ENCODE assay signal across 11 cellular contexts in the genomic region with DNA sequence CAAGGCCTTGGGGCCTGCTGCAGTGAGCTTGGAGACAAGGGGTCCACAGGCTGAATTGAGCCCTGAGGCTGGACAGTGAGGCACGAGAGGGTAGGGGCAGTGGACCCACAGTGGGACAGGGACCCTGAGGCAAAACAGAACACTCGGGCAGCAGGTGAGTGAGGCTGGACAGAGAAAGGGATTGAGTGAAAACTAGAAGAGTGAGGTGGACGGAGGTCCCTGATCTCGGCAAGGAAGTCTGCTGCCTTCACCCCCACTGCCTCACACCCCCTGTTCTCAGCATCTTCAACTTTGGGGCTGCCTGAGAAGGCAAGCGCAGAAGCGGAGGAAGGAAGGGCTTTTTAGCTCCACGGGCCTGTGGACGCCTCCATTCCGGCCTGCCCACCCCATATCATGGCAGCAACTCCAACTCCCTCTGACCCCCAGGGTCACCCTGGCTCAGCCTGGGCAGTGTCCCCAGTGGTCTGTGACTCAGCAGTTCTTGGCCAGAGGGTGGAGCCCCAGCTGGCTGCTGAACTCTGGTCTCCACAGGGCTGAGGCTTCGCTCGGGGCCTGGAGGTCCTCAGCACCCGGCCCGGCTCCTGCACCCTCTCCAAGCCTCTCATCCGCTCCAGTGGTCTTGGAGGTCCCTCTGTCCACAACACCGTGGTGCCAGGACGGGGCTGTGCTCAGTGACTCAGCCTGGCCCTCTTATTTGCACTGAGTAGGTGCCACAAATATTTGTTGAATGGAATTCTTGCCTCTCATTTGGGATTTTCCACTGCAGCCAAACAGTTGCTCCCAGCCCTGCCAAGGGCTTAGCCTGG.
A peak's percentile ranks its signal among the peaks of the same experiment; 100 is the strongest.
DNase-seq lines count a peak whose midpoint lies in the region; ATAC-seq and TF ChIP-seq lines count a peak whose summit lies in the region.
"Had no signal": no experiment of that assay in that cellular context is flagged by ENCODE, and none has a peak within 500 bp of the region (broad histone marks: within the 10 kb centered on the region; RNA-seq: fewer than 3 reads in every experiment).

No MANE protein-coding gene starts in this region.

- H2AFZ ChIP-seq in ACC112 (ENCODE audit: low read length, unreplicated experiment) = no peak overlapping the region
- H2AFZ ChIP-seq in KMS-11 (ENCODE audit: low read depth) = 0 out of 2 replicates have a peak overlapping the region, but pooled peaks have one; percentile 7

- no peaks in the 10 kb centered on the region for H3K9me3 ChIP-seq in mesodermal cell (ENCODE audit: control insufficient read depth, low read length)

- no peak overlapping the region for H3K4me2 ChIP-seq in KMS-11

- no peaks in the 10 kb centered on the region for H3K79me2 ChIP-seq in ACC112 (ENCODE audit: control insufficient read depth, insufficient read depth, low read length, unreplicated experiment)
- H3K79me2 ChIP-seq in KMS-11 (ENCODE audit: insufficient read depth, low read depth) = no peaks in the 10 kb centered on the region

- no peak overlapping the region for H3K9ac ChIP-seq in KMS-11

- 86 to 88% methylated on average over 13 to 16 of the region's 16 CpGs for WGBS in mesodermal cell (ENCODE audit: insufficient coverage in 2 of 2), 2 experiments

- H3K27ac ChIP-seq in ACC112 (ENCODE audit: low read depth, low read length) (peak overlapping the region; percentile 90), KMS-11 (no peak overlapping the region), coronary artery (peak overlapping the region; percentile 73 to 90), mesodermal cell (ENCODE audit: low read depth, low read length, severe bottlenecking) (peak overlapping the region; percentile 41)

- H3K4me1 ChIP-seq in ACC112 (ENCODE audit: control insufficient read depth, insufficient read depth, low read length, unreplicated experiment) (peaks cover 72% of the 10 kb centered on the region), KMS-11 (ENCODE audit: low read depth, poor library complexity, severe bottlenecking) (peaks cover 28% of the 10 kb centered on the region), mesodermal cell (ENCODE audit: control insufficient read depth, insufficient read depth, low read length, poor library complexity, severe bottlenecking) (peaks cover 21% of the 10 kb centered on the region)

- H3K36me3 ChIP-seq in ACC112 (ENCODE audit: insufficient read depth, low read length) = no peaks in the 10 kb centered on the region
- no peaks in the 10 kb centered on the region for H3K36me3 ChIP-seq in KMS-11 (ENCODE audit: insufficient read depth)
- no peaks in the 10 kb centered on the region for H3K36me3 ChIP-seq in mesodermal cell (ENCODE audit: control insufficient read depth, insufficient read depth, low read length)

- H4K20me1 ChIP-seq in KMS-11 (ENCODE audit: insufficient read depth) = no peaks in the 10 kb centered on the region

- peak; percentile 90 for DNase-seq in coronary artery (ENCODE audit: low spot score)
- no peak for DNase-seq in stimulated activated CD8-positive, alpha-beta memory T cell treated with anti-CD3 and anti-CD28 coated beads, Interleukin-4, amount 100 ng/mL, for 48 hours
- DNase-seq: activated gamma-delta T cell treated with Interleukin-2 at 50 U/mL for 16 hours, kidney glomerular epithelial cell, NCI-H510A had no signal

- H3K27me3 ChIP-seq in ACC112 (ENCODE audit: insufficient read depth, low read length) (no peaks in the 10 kb centered on the region), KMS-11 (ENCODE audit: insufficient read depth, low read depth) (no peaks in the 10 kb centered on the region)

- no peak for TF ChIP-seq CTCF in KMS-11 (conservative IDR thresholded peaks at IDR 0.05; ENCODE audit: low read depth, low read length)
- TF ChIP-seq CTCF in coronary artery (IDR thresholded peaks at IDR 0.05) = no peak

- H3K4me3 ChIP-seq in ACC112 (ENCODE audit: low read depth, low read length) (no peak overlapping the region), KMS-11 (IDR thresholded peaks at IDR 0.05; ENCODE audit: insufficient read depth, low read depth, low read length) (no peak overlapping the region), coronary artery (peak overlapping the region; percentile 19), mesodermal cell (ENCODE audit: extremely low read depth, insufficient read depth, low read length, poor library complexity, severe bottlenecking) (no peak overlapping the region)

- no peak for ATAC-seq in HG02798 (IDR thresholded peaks at IDR 0.05; ENCODE audit: poor library complexity, unreplicated experiment)
- ATAC-seq in GM21515 (IDR thresholded peaks at IDR 0.05; ENCODE audit: unreplicated experiment) = no peak
- ATAC-seq in activated CD4-positive, CD25-positive, alpha-beta regulatory T cell treated with anti-CD3 and anti-CD28 coated beads, Interleukin-2, amount 50 U/mL, for 24 hours = no peak
